In genomic region chr5:10527281-10527950, GRCh38 we compare ENCODE assay signal across 20 cellular contexts. TPM values are rescaled to one million over a fixed set of nuclear protein-coding genes. Genes with fewer than 3 reads are reported as not detected.
DNase-seq lines count a peak whose midpoint lies in the region; ATAC-seq, FAIRE-seq and TF ChIP-seq lines count a peak whose summit lies in the region.
"Had no signal": no experiment of that assay in that cellular context is flagged by ENCODE, and none has a peak within 500 bp of the region (broad histone marks: within the 10 kb centered on the region; RNA-seq: fewer than 3 reads in every experiment).

No MANE protein-coding gene starts in this region.

- RAD21 ChIA-PET in GM12878 (lab: Charles Lee; ENCODE audit: unreplicated experiment): no interaction called here

- H3K9ac ChIP-seq in Loucy (ENCODE audit: low read depth, low read length, poor library complexity, severe bottlenecking) (peak overlapping the region; percentile 19), GM12878 (ENCODE audit: control insufficient read depth, insufficient read depth, low read length) (no peak overlapping the region)
- H3K9ac ChIP-seq: BLaER1 treated with 17β-estradiol and CSF1 and Interleukin-3, amounts not matched to agents 10 nM and 100 nM had no signal

- TF ChIP-seq EP300 in GM12878 (IDR thresholded peaks at IDR 0.05; ENCODE audit: borderline replicate concordance in 1 of 2, control insufficient read depth in 1 of 2, low read depth in 2 of 2, low read length in 2 of 2): no peak

- no peak for TF ChIP-seq POLR2A in GM12878 (IDR thresholded peaks at IDR 0.05; ENCODE audit: low read depth, low read length)

- H3K9me3 ChIP-seq in Loucy (ENCODE audit: insufficient read depth, low read depth, low read length): no peaks in the 10 kb centered on the region
- peaks cover 5% of the 10 kb centered on the region; the same call in 2 of the 3 replicates for H3K9me3 ChIP-seq in GM12878 (replicated peaks; ENCODE audit: control insufficient read depth, insufficient read depth, low read length)
- no peaks in the 10 kb centered on the region for H3K9me3 ChIP-seq in hepatocyte (ENCODE audit: low read depth)

- DNase-seq in AG10803 (ENCODE audit: low read depth): peak; percentile 89
- no peak for DNase-seq in GM12878 (ENCODE audit: low read depth, low spot score)
- no peak for DNase-seq in hepatocyte (ENCODE audit: low spot score)
- DNase-seq in DMS79 (lab: John Stamatoyannopoulos, UW): no peak
- DNase-seq: activated CD4-positive, alpha-beta T cell treated with anti-CD3 and anti-CD28 coated beads for 4 hours; activated naive CD4-positive, alpha-beta T cell treated with anti-CD3 and anti-CD28 coated beads, Interleukin-2, amount 10 ng/mL, durations not matched to agents 7 days and 5 days; caudate nucleus; DMS53; mesendoderm; NCI-H2107; right cardiac atrium; substantia nigra had no signal

- H3K36me3 ChIP-seq in Loucy (ENCODE audit: insufficient read depth, low read length) (no peaks in the 10 kb centered on the region), GM12878 (ENCODE audit: control insufficient read depth in 2 of 2, insufficient read depth in 2 of 2, low read length in 1 of 2) (no peaks in the 10 kb centered on the region), hepatocyte (replicated peaks; ENCODE audit: insufficient read depth, low read depth) (no peaks in the 10 kb centered on the region)
- H3K36me3 ChIP-seq: BLaER1 treated with 17β-estradiol and CSF1 and Interleukin-3, amounts not matched to agents 10 nM and 100 nM had no signal

- H3K4me3 ChIP-seq in AG10803 (ENCODE audit: low read length) (peak overlapping the region; percentile 34), Loucy (ENCODE audit: low read length, poor library complexity, severe bottlenecking) (no peak overlapping the region), GM12878 (no peak overlapping the region), hepatocyte (no peak overlapping the region)
- H3K4me3 ChIP-seq: BLaER1 treated with 17β-estradiol and CSF1 and Interleukin-3, amounts not matched to agents 10 nM and 100 nM had no signal

- BruUV-seq in GM12878 (replicated peaks; lab: Mats Ljungman, UMichigan): no TSS peak

- in situ Hi-C loops in GM12878 (cut with MboI): no loop called here

- H3K4me1 ChIP-seq in Loucy (ENCODE audit: insufficient read depth, low read length, poor library complexity, severe bottlenecking) (no peaks in the 10 kb centered on the region), GM12878 (ENCODE audit: control insufficient read depth, insufficient read depth, low read length) (peaks cover 11% of the 10 kb centered on the region), hepatocyte (ENCODE audit: insufficient read depth) (no peaks in the 10 kb centered on the region)

- no peak overlapping the region for H3K27ac ChIP-seq in GM12878 (ENCODE audit: control insufficient read depth, insufficient read depth)
- H3K27ac ChIP-seq in hepatocyte: no peak overlapping the region
- H3K27ac ChIP-seq: BLaER1 treated with 17β-estradiol and CSF1 and Interleukin-3, amounts not matched to agents 10 nM and 100 nM had no signal

- H3K4me2 ChIP-seq in Loucy (ENCODE audit: low read depth, low read length, poor library complexity, severe bottlenecking) (no peak overlapping the region), GM12878 (ENCODE audit: control insufficient read depth, insufficient read depth) (no peak overlapping the region), hepatocyte (peak overlapping the region; percentile 21)

- intact Hi-C loops in GM12878 (cut with micrococcal nuclease; ENCODE audit: unreplicated experiment): no loop called here

- no peaks in the 10 kb centered on the region for H4K20me1 ChIP-seq in Loucy (ENCODE audit: insufficient read depth, low read length, poor library complexity, severe bottlenecking)
- no peaks in the 10 kb centered on the region for H4K20me1 ChIP-seq in GM12878 (ENCODE audit: control insufficient read depth, insufficient read depth)
- no peaks in the 10 kb centered on the region for H4K20me1 ChIP-seq in hepatocyte (ENCODE audit: insufficient read depth, poor library complexity, severe bottlenecking)
- H4K20me1 ChIP-seq: BLaER1 treated with 17β-estradiol and CSF1 and Interleukin-3, amounts not matched to agents 10 nM and 100 nM had no signal

- H3K27me3 ChIP-seq in Loucy (ENCODE audit: insufficient read depth, low read length, poor library complexity, severe bottlenecking) (no peaks in the 10 kb centered on the region), GM12878 (replicated peaks in 1 of 2; ENCODE audit: control insufficient read depth in 2 of 2, insufficient read depth in 2 of 2, low read length in 1 of 2) (no peaks in the 10 kb centered on the region), hepatocyte (no peaks in the 10 kb centered on the region)
- H3K27me3 ChIP-seq: BLaER1 treated with 17β-estradiol and CSF1 and Interleukin-3, amounts not matched to agents 10 nM and 100 nM had no signal

- 84% methylated on average over 11 of the region's 11 CpGs for WGBS in GM12878 (ENCODE audit: insufficient coverage, insufficient replicate concordance, low lambda C conversion rate, missing lambda C conversion rate)
- 80% methylated on average over 11 of the region's 11 CpGs for WGBS in hepatocyte (ENCODE audit: low lambda C conversion rate, missing lambda C conversion rate)

- TF ChIP-seq RAD21 in GM12878 (IDR thresholded peaks at IDR 0.05; ENCODE audit: insufficient read depth, low read depth, low read length): no peak

- CTCF ChIA-PET in GM12878 (lab: Yijun Ruan, JAX): interaction anchor here (0.6 kb wide), 1 partner anchor 65 kb away, joined by 3 read pairs; no protein-coding TSS in a partner anchor

- POLR2A ChIA-PET in GM12878 (lab: Charles Lee): no interaction called here

- ATAC-seq in GM12878 (no peak), HG02610 (IDR thresholded peaks at IDR 0.05; ENCODE audit: unreplicated experiment) (no peak), GM21447 (IDR thresholded peaks at IDR 0.05; ENCODE audit: unreplicated experiment) (no peak), GM19395 (IDR thresholded peaks at IDR 0.05; ENCODE audit: unreplicated experiment) (no peak)
- ATAC-seq: right cardiac atrium, Right ventricle myocardium inferior had no signal

- no peak for FAIRE-seq in GM12878 (lab: Jason Lieb, UNC)
- FAIRE-seq: H54, islet of Langerhans had no signal

- no peak for TF ChIP-seq CTCF in AG10803 (conservative IDR thresholded peaks at IDR 0.05; ENCODE audit: low read length)
- no peak for TF ChIP-seq CTCF in Loucy (conservative IDR thresholded peaks at IDR 0.05; ENCODE audit: low read length)
- no peak for TF ChIP-seq CTCF in GM12878 (IDR thresholded peaks at IDR 0.05 in 2 of 3, conservative IDR thresholded peaks at IDR 0.05 in 1 of 3; ENCODE audit: control insufficient read depth in 2 of 3, extremely low read depth in 1 of 3, insufficient read depth in 1 of 3, low read depth in 3 of 3, low read length in 3 of 3)
- TF ChIP-seq CTCF in hepatocyte (IDR thresholded peaks at IDR 0.05; ENCODE audit: poor library complexity): no peak

- no peaks in the 10 kb centered on the region for H3F3A ChIP-seq in Loucy (ENCODE audit: low read depth)

- SMC1A ChIA-PET in GM12878 (lab: Charles Lee; ENCODE audit: uncharacterized antibody, unreplicated experiment): no interaction called here

- H3K9me2 ChIP-seq in Loucy (replicated peaks; ENCODE audit: low read depth, low read length) (no peaks in the 10 kb centered on the region), hepatocyte (replicated peaks; ENCODE audit: insufficient read depth) (no peaks in the 10 kb centered on the region)

- H2AFZ ChIP-seq in Loucy (ENCODE audit: low read length) (no peak overlapping the region), GM12878 (ENCODE audit: control insufficient read depth, low read depth, low read length) (no peak overlapping the region), hepatocyte (no peak overlapping the region)

- no peaks in the 10 kb centered on the region for H3K79me2 ChIP-seq in Loucy (ENCODE audit: insufficient read depth, low read length)
- no peaks in the 10 kb centered on the region for H3K79me2 ChIP-seq in GM12878 (ENCODE audit: control insufficient read depth, insufficient read depth, low read length)
- H3K79me2 ChIP-seq in hepatocyte: no peaks in the 10 kb centered on the region

RNA-seq across cellular contexts. Expression of gene ANKRD33B, which starts 36.5 kb away (rescaled TPM):
- total RNA-seq in GM12878 (2013; cell fraction: nucleolus; rRNA removed): 51.1 and 53.7 TPM in 2 replicates
- total RNA-seq in GM12878 (2014; rRNA removed): 17.0 and 18.6 TPM in 2 replicates
- total RNA-seq in GM12878 (2014; rRNA removed; fragmentation: Illumina TruSeq; extraction: Trizol): 20.3 and 20.4 TPM in 2 replicates
- 58.4 and 61.6 TPM in 2 replicates for total RNA-seq in GM12878 (2021)
- 12.2 TPM for polyA plus RNA-seq in GM12878 (2011; ENCODE audit: low read depth)
- polyA plus RNA-seq in GM12878 (2011; rRNA removed): 11.0 and 12.7 TPM in 2 replicates
- polyA plus RNA-seq in GM12878 (2011; cell fraction: cytosol; rRNA removed): 16.9 and 17.7 TPM in 2 replicates
- 24.0 and 29.2 TPM in 2 replicates for polyA plus RNA-seq in GM12878 (2011; cell fraction: nucleus; rRNA removed)
- 19.6 TPM in 2 replicates for polyA plus RNA-seq in GM12878 (2012)
- polyA plus RNA-seq in GM12878 (2014; fragmentation: Illumina TruSeq; extraction: Trizol): 22.7 and 27.0 TPM in 2 replicates
- 1 to 10 TPM; 5.9 to 6.1 TPM for polyA plus RNA-seq in GM12878 (2014; fragmentation: Nextera tagmentation; extraction: Ambion mirVana)
- polyA plus RNA-seq in GM12878 (2014; rRNA removed): 19.6 and 20.7 TPM in 2 replicates
- polyA plus RNA-seq in GM12878 (2016; fragmentation: Nextera tagmentation; extraction: Ambion mirVana): 1 to 10 TPM; 4.9 to 9.5 TPM
- polyA minus RNA-seq in GM12878 (2011; rRNA and poly(A)+ RNA removed): 42.2 and 53.6 TPM in 2 replicates
- polyA minus RNA-seq in GM12878 (2011; cell fraction: cytosol; rRNA and poly(A)+ RNA removed): 28.3 and 29.6 TPM in 2 replicates
- polyA minus RNA-seq in GM12878 (2011; cell fraction: nucleus; rRNA and poly(A)+ RNA removed): 13.7 and 27.7 TPM in 2 replicates
- total RNA-seq in hepatocyte: 2.0 and 2.3 TPM in 2 replicates
- 1.5 and 2.1 TPM in 2 replicates for polyA plus RNA-seq in hepatocyte
